Comparison of ENCODE assay signal across 2 cellular contexts in genomic region chr13:52212886-52213285, GRCh38.
TF ChIP-seq lines count a peak whose summit lies in the region.
"Not testable (repeated sequence)": the region's sequence is repeated elsewhere in the genome, so short reads cannot be mapped to it uniquely, and the experiment has no call there.

No MANE protein-coding gene starts in this region.

TF ChIP-seq in HEK293, 187 proteins besides CTCF, POLR2A, EP300 and RAD21:
- TF ChIP-seq ATF2 (tag by site-specific recombination; IDR thresholded peaks at IDR 0.05; ENCODE audit: low read depth) (peak; percentile 56; the same call in 1 of the 2 replicates), ZNF335 (tag by site-specific recombination; conservative IDR thresholded peaks at IDR 0.05) (peak; percentile 58)

TF ChIP-seq in K562, 482 proteins besides CTCF, POLR2A, EP300 and RAD21:
- peak; percentile 8; the same call in 1 of the 2 replicates for TF ChIP-seq ATF3 (IDR thresholded peaks at IDR 0.05)
- not testable (repeated sequence) for TF ChIP-seq ATF3 (CRISPR knock-in tag; conservative IDR thresholded peaks at IDR 0.05)
TF ChIP-seq in K562: peak in this region for 1; not testable (repeated sequence) for 481.
